In genomic region chr7:96236198-96237039, GRCh38 we compare ENCODE assay signal across 8 cellular contexts.
DNase-seq lines count a peak whose midpoint lies in the region; ATAC-seq and TF ChIP-seq lines count a peak whose summit lies in the region.
"Had no signal": no experiment of that assay in that cellular context is flagged by ENCODE, and none has a peak within 500 bp of the region (broad histone marks: within the 10 kb centered on the region; RNA-seq: fewer than 3 reads in every experiment).

No MANE protein-coding gene starts in this region.

- TF ChIP-seq POLR2A in adrenal gland (IDR thresholded peaks at IDR 0.05) (no peak), testis (IDR thresholded peaks at IDR 0.05) (no peak)

- H3K4me2 ChIP-seq in hepatocyte = peak overlapping the region; percentile 0

- H3K27me3 ChIP-seq in adrenal gland (no peaks in the 10 kb centered on the region), hepatocyte (no peaks in the 10 kb centered on the region), testis (no peaks in the 10 kb centered on the region), colonic mucosa (no peaks in the 10 kb centered on the region)

- no peaks in the 10 kb centered on the region for H3K9me3 ChIP-seq in adrenal gland (replicated peaks in 1 of 3)
- H3K9me3 ChIP-seq in hepatocyte (ENCODE audit: low read depth) = no peaks in the 10 kb centered on the region
- no peaks in the 10 kb centered on the region for H3K9me3 ChIP-seq in testis
- H3K9me3 ChIP-seq in colonic mucosa = no peaks in the 10 kb centered on the region

- 27 to 44% (median 42%) methylated on average over 5 of the region's 5 CpGs for WGBS in adrenal gland, 4 donors
- WGBS in hepatocyte (ENCODE audit: low lambda C conversion rate, missing lambda C conversion rate) = 56% methylated on average over 5 of the region's 5 CpGs
- WGBS in testis, 2 donors = 31 to 34% methylated on average over 5 of the region's 5 CpGs

- peaks cover 5 to 21% of the 10 kb centered on the region in 2 donors for H3K4me1 ChIP-seq in adrenal gland (replicated peaks in 1 of 2)
- peaks cover 3% of the 10 kb centered on the region for H3K4me1 ChIP-seq in hepatocyte (ENCODE audit: insufficient read depth)
- peaks cover 42% of the 10 kb centered on the region for H3K4me1 ChIP-seq in testis
- no peaks in the 10 kb centered on the region for H3K4me1 ChIP-seq in colonic mucosa

- H4K20me1 ChIP-seq in hepatocyte (ENCODE audit: insufficient read depth, poor library complexity, severe bottlenecking) = no peaks in the 10 kb centered on the region

- H3K36me3 ChIP-seq in adrenal gland (replicated peaks in 1 of 2) = no peaks in the 10 kb centered on the region
- H3K36me3 ChIP-seq in hepatocyte (replicated peaks; ENCODE audit: insufficient read depth, low read depth) = no peaks in the 10 kb centered on the region
- H3K36me3 ChIP-seq in testis (ENCODE audit: low read depth, missing control alignments) = no peaks in the 10 kb centered on the region
- H3K36me3 ChIP-seq in colonic mucosa = no peaks in the 10 kb centered on the region

- ATAC-seq in GM18907 (IDR thresholded peaks at IDR 0.05; ENCODE audit: unreplicated experiment) = no peak

- H3K9me2 ChIP-seq in hepatocyte (replicated peaks; ENCODE audit: insufficient read depth) = no peaks in the 10 kb centered on the region

- H2AFZ ChIP-seq in hepatocyte = no peak overlapping the region

- H3K4me3 ChIP-seq in adrenal gland (no peak overlapping the region), hepatocyte (no peak overlapping the region), testis (no peak overlapping the region), colonic mucosa (no peak overlapping the region)

- H3K9ac ChIP-seq in colonic mucosa (ENCODE audit: low read depth in 2 of 2, low read length in 2 of 2) = no peak overlapping the region

- DNase-seq in LHCN-M2 (ENCODE audit: low read depth) (peak; percentile 100), adrenal gland (peak; percentile 47 to 86 (median 77)), hepatocyte (ENCODE audit: low spot score) (peak; percentile 68), testis (peak; percentile 58), colonic mucosa (no peak), NAMALWA (ENCODE audit: low spot score) (no peak)
- DNase-seq: stimulated activated CD4-positive, alpha-beta T cell treated with anti-CD3 and anti-CD28 coated beads, Interleukin-12 subunit alpha, Interleukin-12 subunit beta, amount 100 ng/mL, for 4 hours had no signal

- H3K27ac ChIP-seq in adrenal gland (peak overlapping the region in 4 of 5 donors; percentile 3 to 69 (median 51)), hepatocyte (peak overlapping the region; percentile 58), testis (peak overlapping the region; percentile 31 to 68), colonic mucosa (no peak overlapping the region)

- peaks cover 5% of the 10 kb centered on the region for H3K79me2 ChIP-seq in hepatocyte

- intact Hi-C loops in adrenal gland (cut with DNase I) (no loop called here), testis (cut with DNase I; ENCODE audit: low total_unique reads) (no loop called here), colonic mucosa (cut with DNase I) (no loop called here)

- TF ChIP-seq CTCF in adrenal gland (IDR thresholded peaks at IDR 0.05) (no peak), hepatocyte (IDR thresholded peaks at IDR 0.05; ENCODE audit: poor library complexity) (no peak), testis (IDR thresholded peaks at IDR 0.05) (no peak), colonic mucosa (IDR thresholded peaks at IDR 0.05) (no peak)

Comparison
In these comparisons a context has a peak if more than half of its experiments do, and no peak if none do; other contexts are left out.
1. DNase-seq: peak in LHCN-M2 (single experiment), adrenal gland (7 of 7), hepatocyte (single experiment) and testis (single experiment); none in colonic mucosa (single experiment) and NAMALWA (single experiment).